Comparison of ENCODE assay signal across 31 cellular contexts in the genomic region with DNA sequence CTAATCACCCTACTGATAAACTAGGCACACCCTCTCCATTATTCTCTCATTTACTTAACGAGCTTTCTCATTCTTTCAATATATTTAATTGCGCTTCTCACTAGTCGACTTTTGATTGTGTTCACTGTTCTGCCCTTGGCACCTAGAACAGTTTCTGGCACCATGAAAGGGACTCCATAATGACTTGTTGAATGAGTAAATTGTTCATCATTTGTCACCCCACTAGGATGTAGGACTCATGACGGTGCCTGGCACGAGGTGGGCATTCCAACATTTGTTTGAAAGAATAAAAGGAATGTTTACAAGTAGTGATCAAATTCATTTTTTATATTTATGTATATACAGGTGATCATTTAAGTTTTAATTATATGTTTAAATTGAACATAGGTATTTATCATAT.
DNase-seq lines count a peak whose midpoint lies in the region; ATAC-seq and TF ChIP-seq lines count a peak whose summit lies in the region.
"Had no signal": no experiment of that assay in that cellular context is flagged by ENCODE, and none has a peak within 500 bp of the region (broad histone marks: within the 10 kb centered on the region; RNA-seq: fewer than 3 reads in every experiment).

No MANE protein-coding gene starts in this region.

- H3K4me3 Mint-ChIP-seq in naive thymus-derived CD4-positive, alpha-beta T cell = no peak overlapping the region
- H3K4me3 Mint-ChIP-seq: activated CD4-positive, alpha-beta memory T cell treated with anti-CD3 and anti-CD28 coated beads, Interleukin-2, amount 10 ng/mL, durations not matched to agents 7 days and 5 days; naive B cell; T-helper 1 cell treated with Interleukin-12 subunit alpha and Interleukin-12 subunit beta and Interleukin-4 antibody, amounts not matched to agents 30 μg/mL and 1 μg/mL, for 36 hours had no signal

- DNase-seq in NCI-H146 (lab: John Stamatoyannopoulos, UW) = peak; percentile 60
- DNase-seq in NCI-H748 treated with DMSO at 0.1 percent for 48 hours (lab: John Stamatoyannopoulos, UW) = peak; percentile 7
- peak; percentile 26 for DNase-seq in retinal pigment epithelial cell (ENCODE audit: low read depth)
- no peak for DNase-seq in naive thymus-derived CD4-positive, alpha-beta T cell
- DNase-seq in NCI-H526 treated with DMSO at 0.1 percent for 48 hours (lab: John Stamatoyannopoulos, UW) = no peak
- no peak for DNase-seq in upper lobe of left lung
- DNase-seq: activated CD4-positive, alpha-beta memory T cell treated with anti-CD3 and anti-CD28 coated beads, Interleukin-2, amount 10 ng/mL, durations not matched to agents 7 days and 5 days; activated CD4-positive, alpha-beta T cell treated with anti-CD3 and anti-CD28 coated beads for 1 hour; activated naive CD4-positive, alpha-beta T cell treated with anti-CD3 and anti-CD28 coated beads, Interleukin-2, amount 50 U/mL, for 16 hours; amniotic stem cell; colonic mucosa; DMS53; effector memory CD4-positive, alpha-beta T cell; erythroblast; H7; heart left ventricle; left ventricle myocardium superior; naive B cell; NCI-H446 treated with DMSO at 0.1 percent for 48 hours; NK-92 treated with Interleukin-12 subunit alpha and Interleukin-12 subunit beta, amount 100 ng/mL, for 24 hours; PC-9; stimulated activated CD8-positive, alpha-beta memory T cell treated with anti-CD3 and anti-CD28 coated beads, Interleukin-4, amount 100 ng/mL, for 48 hours; stomach had no signal

- no peaks in the 10 kb centered on the region for H3K4me1 ChIP-seq in naive thymus-derived CD4-positive, alpha-beta T cell (ENCODE audit: control insufficient read depth in 2 of 2, insufficient read depth in 2 of 2, low read length in 2 of 2)
- peaks cover 0 to 3% (median 0%) of the 10 kb centered on the region in 4 donors for H3K4me1 ChIP-seq in upper lobe of left lung
- H3K4me1 ChIP-seq: BLaER1 treated with 17β-estradiol and CSF1 and Interleukin-3, amounts not matched to agents 10 nM and 100 nM; colonic mucosa; tibial nerve had no signal

- H3K9me3 ChIP-seq in naive thymus-derived CD4-positive, alpha-beta T cell (ENCODE audit: control insufficient read depth in 2 of 3, low read length in 3 of 3) = peaks cover 0 to 9% (median 0%) of the 10 kb centered on the region in 3 experiments
- peaks cover 0 to 4% (median 0%) of the 10 kb centered on the region in 4 donors for H3K9me3 ChIP-seq in upper lobe of left lung
- H3K9me3 ChIP-seq: colonic mucosa, neutrophil, tibial nerve had no signal

- H3K4me1 Mint-ChIP-seq in naive thymus-derived CD4-positive, alpha-beta T cell = peaks cover 3 to 13% (median 9%) of the 10 kb centered on the region in 7 donors
- H3K4me1 Mint-ChIP-seq: activated CD4-positive, alpha-beta memory T cell treated with anti-CD3 and anti-CD28 coated beads, Interleukin-2, amount 10 ng/mL, durations not matched to agents 7 days and 5 days had no signal

- H3K4me3 ChIP-seq in retinal pigment epithelial cell (ENCODE audit: low read length) (no peak overlapping the region), upper lobe of left lung (no peak overlapping the region)
- no peak overlapping the region for H3K4me3 ChIP-seq in naive thymus-derived CD4-positive, alpha-beta T cell (ENCODE audit: low read length)
- H3K4me3 ChIP-seq: BLaER1 treated with 17β-estradiol and CSF1 and Interleukin-3, amounts not matched to agents 10 nM and 100 nM; colonic mucosa; heart left ventricle; PC-9; stomach; tibial nerve had no signal

- H3K36me3 ChIP-seq in naive thymus-derived CD4-positive, alpha-beta T cell (ENCODE audit: control insufficient read depth in 2 of 3, insufficient read depth in 3 of 3, low read length in 3 of 3) = peaks cover 0 to 17% (median 0%) of the 10 kb centered on the region in 3 experiments
- H3K36me3 ChIP-seq in upper lobe of left lung = peaks cover 0 to 5% (median 0%) of the 10 kb centered on the region in 4 donors
- H3K36me3 ChIP-seq: colonic mucosa, neutrophil had no signal

- no peak for TF ChIP-seq POLR2A in upper lobe of left lung (IDR thresholded peaks at IDR 0.05)

- POLR2A ChIA-PET in naive thymus-derived CD4-positive, alpha-beta T cell (lab: Charles Lee) = no interaction called here

- no peak for TF ChIP-seq EP300 in upper lobe of left lung (IDR thresholded peaks at IDR 0.05)

- no peak overlapping the region for H3K27ac ChIP-seq in naive thymus-derived CD4-positive, alpha-beta T cell (ENCODE audit: low read depth, low read length)
- H3K27ac ChIP-seq in upper lobe of left lung = no peak overlapping the region
- H3K27ac ChIP-seq: BLaER1 treated with 17β-estradiol and CSF1 and Interleukin-3, amounts not matched to agents 10 nM and 100 nM; colonic mucosa; heart left ventricle; neutrophil; PC-9; tibial nerve had no signal

- no peaks in the 10 kb centered on the region for H3K27me3 Mint-ChIP-seq in naive thymus-derived CD4-positive, alpha-beta T cell
- H3K27me3 Mint-ChIP-seq: activated CD4-positive, alpha-beta memory T cell treated with anti-CD3 and anti-CD28 coated beads, Interleukin-2, amount 10 ng/mL, durations not matched to agents 7 days and 5 days; naive B cell had no signal

- H3K9me3 Mint-ChIP-seq in naive thymus-derived CD4-positive, alpha-beta T cell = peaks cover 0 to 26% (median 8%) of the 10 kb centered on the region in 11 donors

- H3K27ac Mint-ChIP-seq in naive thymus-derived CD4-positive, alpha-beta T cell = no peak overlapping the region
- H3K27ac Mint-ChIP-seq: activated CD4-positive, alpha-beta memory T cell treated with anti-CD3 and anti-CD28 coated beads, Interleukin-2, amount 10 ng/mL, durations not matched to agents 7 days and 5 days; T-helper 1 cell treated with Interleukin-12 subunit alpha and Interleukin-12 subunit beta and Interleukin-4 antibody, amounts not matched to agents 30 μg/mL and 1 μg/mL, for 36 hours had no signal

- intact Hi-C loops in naive thymus-derived CD4-positive, alpha-beta T cell (cut with micrococcal nuclease) = no loop called here

- CTCF ChIA-PET in naive thymus-derived CD4-positive, alpha-beta T cell (lab: Charles Lee) = no interaction called here

- WGBS in upper lobe of left lung, 2 donors = 66 to 73% methylated on average over 5 of the region's 5 CpGs

- peaks cover 11 to 53% (median 41%) of the 10 kb centered on the region in 5 donors for H3K36me3 Mint-ChIP-seq in naive thymus-derived CD4-positive, alpha-beta T cell

- no peaks in the 10 kb centered on the region for H3K27me3 ChIP-seq in naive thymus-derived CD4-positive, alpha-beta T cell (ENCODE audit: control insufficient read depth in 2 of 2, insufficient read depth in 2 of 2, low read length in 2 of 2)
- H3K27me3 ChIP-seq in upper lobe of left lung = no peaks in the 10 kb centered on the region
- H3K27me3 ChIP-seq: BLaER1 treated with 17β-estradiol and CSF1 and Interleukin-3, amounts not matched to agents 10 nM and 100 nM; colonic mucosa; heart left ventricle; neutrophil; stomach; tibial nerve had no signal

- ATAC-seq in esophagus mucosa (peak; percentile 35), upper lobe of left lung (ENCODE audit: low FRiP score in 2 of 2) (no peak)
- no peak for ATAC-seq in naive thymus-derived CD4-positive, alpha-beta T cell
- ATAC-seq: heart left ventricle, left ventricle myocardium superior, Right ventricle myocardium inferior, sciatic nerve, SK-N-SH treated with all-trans-retinoic acid at 6 μM for 48 hours had no signal

- TF ChIP-seq CTCF in retinal pigment epithelial cell (conservative IDR thresholded peaks at IDR 0.05; ENCODE audit: low read depth, low read length) (no peak), upper lobe of left lung (IDR thresholded peaks at IDR 0.05) (no peak)

Comparison
In these comparisons a context has a peak if more than half of its experiments do, and no peak if none do; other contexts are left out.
1. DNase-seq: peak in NCI-H146 (single experiment), NCI-H748 treated with DMSO at 0.1 percent for 48 hours (single experiment) and retinal pigment epithelial cell (single experiment); none in naive thymus-derived CD4-positive, alpha-beta T cell (0 of 9), NCI-H526 treated with DMSO at 0.1 percent for 48 hours (single experiment) and upper lobe of left lung (0 of 2).